9 cellular contexts compared by ENCODE assay signal in genomic region chr3:181694805-181695660, GRCh38. TPM values are rescaled to one million over a fixed set of nuclear protein-coding genes. Genes with fewer than 3 reads are reported as not detected.
A peak's percentile ranks its signal among the peaks of the same experiment; 100 is the strongest.
DNase-seq lines count a peak whose midpoint lies in the region; FAIRE-seq and TF ChIP-seq lines count a peak whose summit lies in the region.
"Had no signal": no experiment of that assay in that cellular context is flagged by ENCODE, and none has a peak within 500 bp of the region (broad histone marks: within the 10 kb centered on the region; RNA-seq: fewer than 3 reads in every experiment).

No MANE protein-coding gene starts in this region.

- no peak overlapping the region for H3K27ac ChIP-seq in muscle layer of duodenum (ENCODE audit: low read length)
- peak overlapping the region; percentile 25 to 63 for H3K27ac ChIP-seq in uterus
- H3K27ac ChIP-seq: BLaER1 had no signal

- no peak for TF ChIP-seq POLR2A in uterus (IDR thresholded peaks at IDR 0.05)

- H3K4me3 ChIP-seq in fibroblast of the aortic adventitia (ENCODE audit: low read depth, low read length) (peak overlapping the region; percentile 51), muscle layer of duodenum (ENCODE audit: low read depth in 1 of 2, low read length in 2 of 2) (peak overlapping the region; percentile 40 to 67), uterus (peak overlapping the region; percentile 22 to 31), BE2C (ENCODE audit: low read depth, low read length) (no peak overlapping the region)
- H3K4me3 ChIP-seq: BLaER1 had no signal

- no peaks in the 10 kb centered on the region for H3K36me3 ChIP-seq in muscle layer of duodenum (ENCODE audit: control insufficient read depth in 1 of 2, insufficient read depth in 2 of 2, low read length in 2 of 2)
- H3K36me3 ChIP-seq in uterus: no peaks in the 10 kb centered on the region
- H3K36me3 ChIP-seq in BE2C: no peaks in the 10 kb centered on the region
- H3K36me3 ChIP-seq: BLaER1 had no signal

- H3K4me1 ChIP-seq in muscle layer of duodenum (ENCODE audit: control insufficient read depth in 1 of 2, insufficient read depth in 2 of 2, low read length in 2 of 2): peaks cover 4 to 23% of the 10 kb centered on the region in 2 donors
- H3K4me1 ChIP-seq in uterus: peaks cover 0 to 5% of the 10 kb centered on the region in 2 donors
- H3K4me1 ChIP-seq in BE2C: no peaks in the 10 kb centered on the region
- H3K4me1 ChIP-seq: BLaER1 had no signal

- peaks cover 41% of the 10 kb centered on the region for H3K27me3 ChIP-seq in muscle layer of duodenum (ENCODE audit: low read depth, low read length)
- peaks cover 0 to 32% of the 10 kb centered on the region in 2 donors for H3K27me3 ChIP-seq in uterus
- no peaks in the 10 kb centered on the region for H3K27me3 ChIP-seq in BE2C

- TF ChIP-seq CTCF in fibroblast of the aortic adventitia (IDR thresholded peaks at IDR 0.05; ENCODE audit: insufficient read depth, low read length) (peak; percentile 22), uterus (IDR thresholded peaks at IDR 0.05) (peak in 1 of 4 experiments; percentile 34), BE2C (IDR thresholded peaks at IDR 0.05; ENCODE audit: low read depth, low read length) (no peak), D721Med (IDR thresholded peaks at IDR 0.05; ENCODE audit: insufficient read depth, missing control alignments) (no peak)

- DNase-seq in activated gamma-delta T cell (lab: John Stamatoyannopoulos, UW) (peak; percentile 11), activated gamma-delta T cell treated with Interleukin-2 at 50 U/mL for 16 hours (no peak), fibroblast of the aortic adventitia (ENCODE audit: low read depth) (peak; percentile 27), uterus (peak; percentile 65 to 71), BE2C (no peak), D721Med (ENCODE audit: insufficient read length, low spot score) (no peak)
- DNase-seq in activated CD4-positive, CD25-positive, alpha-beta regulatory T cell (lab: John Stamatoyannopoulos, UW): no peak

- intact Hi-C loops in uterus (cut with DNase I; ENCODE audit: low total_unique reads): no loop called here

- no peaks in the 10 kb centered on the region for H3K9me3 ChIP-seq in muscle layer of duodenum (ENCODE audit: control insufficient read depth in 1 of 2, low read length in 2 of 2)
- no peaks in the 10 kb centered on the region for H3K9me3 ChIP-seq in uterus
- H3K9me3 ChIP-seq in BE2C: no peaks in the 10 kb centered on the region

- no peak for FAIRE-seq in D721Med (lab: Jason Lieb, UNC)

RNA-seq across cellular contexts. Expression of gene SOX2, which starts 16.7 kb away (rescaled TPM):
- total RNA-seq in fibroblast of the aortic adventitia (ENCODE audit: low replicate concordance) (not detected in 2 replicates), uterus (under 1 TPM in 2 of 4 donors, not detected in 2; 0.18 to 0.35 TPM)
- 0.34 TPM for polyA plus RNA-seq in BE2C (2012; ENCODE audit: insufficient read depth, insufficient read length, low read depth)

Comparison
In these comparisons a context has a peak if more than half of its experiments do, and no peak if none do; other contexts are left out.
1. DNase-seq: peak in activated gamma-delta T cell (single experiment), fibroblast of the aortic adventitia (single experiment) and uterus (2 of 2); none in activated gamma-delta T cell treated with Interleukin-2 at 50 U/mL for 16 hours (single experiment), activated CD4-positive, CD25-positive, alpha-beta regulatory T cell (0 of 4), BE2C (single experiment) and D721Med (single experiment).